In genomic region chr6:118965354-118965753, GRCh38 we compare ENCODE assay signal across 18 cellular contexts.
"Had no signal": no experiment of that assay in that cellular context is flagged by ENCODE, and none has a peak within 500 bp of the region (broad histone marks: within the 10 kb centered on the region; RNA-seq: fewer than 3 reads in every experiment).

No MANE protein-coding gene starts in this region.

- DNase-seq: caudate nucleus; colonic mucosa; effector CD4-positive, alpha-beta T cell; endodermal cell; erythroblast; foreskin melanocyte; head of caudate nucleus; hippocampal formation; mammary epithelial cell; naive thymus-derived CD4-positive, alpha-beta T cell; stimulated activated CD4-positive, alpha-beta T cell treated with anti-CD3 and anti-CD28 coated beads, Interleukin-2, amount 100 ng/mL, for 24 hours; stimulated activated CD4-positive, alpha-beta T cell treated with anti-CD3 and anti-CD28 coated beads, Interleukin-4, amount 100 ng/mL, for 4 hours; stimulated activated naive B cell treated with anti-CD40 and anti-IgM and Interleukin-4, amounts not matched to agents 10 μg/mL and 1 μg/mL and 100 μg/mL, for 72 hours; stimulated activated naive CD8-positive, alpha-beta T cell treated with anti-CD3 and anti-CD28 coated beads, Interleukin-15, amount 100 ng/mL, for 72 hours; transverse colon had no signal

- ATAC-seq: naive thymus-derived CD4-positive, alpha-beta T cell; sciatic nerve; stimulated activated naive B cell treated with anti-CD40 and anti-IgM and Interleukin-4, amounts not matched to agents 10 μg/mL and 1 μg/mL and 100 μg/mL, for 72 hours; stimulated activated naive CD8-positive, alpha-beta T cell treated with anti-CD3 and anti-CD28 coated beads, Interleukin-15, amount 100 ng/mL, for 72 hours had no signal

- H3K27me3 ChIP-seq: colonic mucosa, neutrophil, transverse colon had no signal

- H3K4me1 ChIP-seq: colonic mucosa, transverse colon had no signal

- H3K36me3 ChIP-seq: colonic mucosa, neutrophil, thoracic aorta, transverse colon had no signal

- H3K9me3 ChIP-seq: colonic mucosa, neutrophil, thoracic aorta, transverse colon had no signal

- H3K27ac ChIP-seq: colonic mucosa, neutrophil, thoracic aorta, transverse colon had no signal

- H3K4me3 ChIP-seq: colonic mucosa, thoracic aorta, transverse colon had no signal
